ENCODE assay signal across 32 cellular contexts in the genomic region with DNA sequence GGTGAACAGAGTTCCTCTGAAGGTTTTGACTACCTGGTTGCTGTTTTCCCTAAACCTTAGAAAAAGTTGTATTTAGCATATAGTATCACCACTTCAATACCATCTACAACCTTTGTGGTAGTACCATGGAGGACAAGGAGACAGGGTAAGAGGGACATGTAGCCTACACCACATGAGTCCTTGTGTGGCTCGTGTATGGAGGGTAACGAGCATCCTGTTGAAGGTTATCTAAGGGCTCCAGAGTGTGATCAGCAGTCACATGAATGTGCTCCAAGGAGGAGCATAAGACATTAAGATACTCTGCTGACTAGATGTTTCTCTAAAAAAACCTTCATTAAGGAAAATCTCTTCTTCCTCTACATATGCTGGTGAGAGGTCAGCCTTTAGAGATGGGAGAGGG.
"Had no signal": no experiment of that assay in that cellular context is flagged by ENCODE, and none has a peak within 500 bp of the region (broad histone marks: within the 10 kb centered on the region; RNA-seq: fewer than 3 reads in every experiment).

No MANE protein-coding gene starts in this region.

- H3K4me3 ChIP-seq: ascending aorta, cardiac muscle cell, MG63, PC-9 had no signal

- FAIRE-seq: RCC 7860, TTC549 had no signal

- H3K27ac ChIP-seq: ascending aorta, cardiac muscle cell, PC-9, RWPE1, WERI-Rb-1 had no signal

- DNase-seq: activated CD4-positive, alpha-beta T cell treated with anti-CD3 and anti-CD28 coated beads, Interleukin-2, amount 10 ng/mL, durations not matched to agents 24 days and 14 days; activated CD4-positive, alpha-beta T cell treated with anti-CD3 and anti-CD28 coated beads, Interleukin-2, amount 50 U/mL, for 4 hours; activated CD8-positive, alpha-beta T cell treated with anti-CD3 and anti-CD28 coated beads for 36 hours; activated gamma-delta T cell; activated naive CD4-positive, alpha-beta T cell treated with Interleukin-2 at 50 U/mL for 16 hours; activated naive CD8-positive, alpha-beta T cell treated with anti-CD3 and anti-CD28 coated beads, Interleukin-2, amount 10 ng/mL, durations not matched to agents 7 days and 5 days; activated T-cell treated with anti-CD3 and anti-CD28 coated beads, Interleukin-2, amount 50 U/mL, for 1 hour; amygdala; Karpas-422; MG63; NCI-H1048; NCI-H1105 treated with DMSO at 0.1 percent for 48 hours; NCI-H1436; NCI-H1694; NCI-H1930; NCI-H2081 treated with DMSO at 0.1 percent for 48 hours; NCI-H226; NCI-H446 treated with DMSO at 0.1 percent for 48 hours; NCI-H524; SIG-M5; SW 1271; T-helper 1 cell; T-helper 2 cell; T1000; WERI-Rb-1 had no signal

- H2AFZ ChIP-seq: PC-9 had no signal

- ATAC-seq: activated CD8-positive, alpha-beta T cell treated with anti-CD3 and anti-CD28 coated beads for 36 hours; Right ventricle myocardium inferior had no signal

- H3K36me3 ChIP-seq: ascending aorta, cardiac muscle cell, MG63, WERI-Rb-1 had no signal

- H3K27me3 ChIP-seq: ascending aorta, cardiac muscle cell, MG63 had no signal

- H3K9me3 ChIP-seq: ascending aorta, MG63 had no signal

- H3K4me2 ChIP-seq: PC-9 had no signal

- H3K4me1 ChIP-seq: ascending aorta had no signal
